Comparison of ENCODE assay signal across 9 cellular contexts in genomic region chr6:18595774-18596528, GRCh38.
DNase-seq lines count a peak whose midpoint lies in the region; ATAC-seq and TF ChIP-seq lines count a peak whose summit lies in the region.
"Had no signal": no experiment of that assay in that cellular context is flagged by ENCODE, and none has a peak within 500 bp of the region (broad histone marks: within the 10 kb centered on the region; RNA-seq: fewer than 3 reads in every experiment).

No MANE protein-coding gene starts in this region.

- no peaks in the 10 kb centered on the region for H3K4me1 Mint-ChIP-seq in activated T-helper 1 cell treated with anti-CD3 and anti-CD28 coated beads, Interleukin-12 subunit alpha, Interleukin-12 subunit beta, Interleukin-2, Interleukin-4 antibody, amounts not matched to agents 30 ng/mL and 10 ng/mL and 1 ng/mL, durations not matched to agents 14 hours and 24 hours and 36 hours (ENCODE audit: low read depth)
- H3K4me1 Mint-ChIP-seq: central memory CD8-positive, alpha-beta T cell had no signal

- no peak overlapping the region for H3K27ac Mint-ChIP-seq in activated T-helper 1 cell treated with anti-CD3 and anti-CD28 coated beads, Interleukin-12 subunit alpha, Interleukin-12 subunit beta, Interleukin-2, Interleukin-4 antibody, amounts not matched to agents 30 ng/mL and 10 ng/mL and 1 ng/mL, durations not matched to agents 14 hours and 24 hours and 36 hours

- H3K4me1 ChIP-seq in gastroesophageal sphincter = peaks cover 0 to 19% (median 2%) of the 10 kb centered on the region in 3 donors

- no peak for TF ChIP-seq EP300 in gastroesophageal sphincter (IDR thresholded peaks at IDR 0.05)

- intact Hi-C loops in activated T-helper 1 cell treated with anti-CD3 and anti-CD28 coated beads, Interleukin-12 subunit alpha, Interleukin-12 subunit beta, Interleukin-2, Interleukin-4 antibody, amounts not matched to agents 30 ng/mL and 10 ng/mL and 1 ng/mL, durations not matched to agents 14 hours and 24 hours and 36 hours (cut with micrococcal nuclease) = loop anchor here (5.0 to 10.0 kb wide), 3 partner anchors 229 to 616 kb away; no protein-coding TSS in a partner anchor

- no peaks in the 10 kb centered on the region for H3K9me3 Mint-ChIP-seq in activated T-helper 1 cell treated with anti-CD3 and anti-CD28 coated beads, Interleukin-12 subunit alpha, Interleukin-12 subunit beta, Interleukin-2, Interleukin-4 antibody, amounts not matched to agents 30 ng/mL and 10 ng/mL and 1 ng/mL, durations not matched to agents 14 hours and 24 hours and 36 hours
- H3K9me3 Mint-ChIP-seq: central memory CD8-positive, alpha-beta T cell had no signal

- TF ChIP-seq CTCF in gastroesophageal sphincter (IDR thresholded peaks at IDR 0.05) = peak; percentile 89 to 95 (median 91)
- peak in 1 of 3 donors; percentile 56 for TF ChIP-seq CTCF in omental fat pad (IDR thresholded peaks at IDR 0.05)

- 9 to 13% methylated on average over 11 of the region's 11 CpGs for WGBS in gastroesophageal sphincter (ENCODE audit: low coverage in 1 of 2), 2 donors

- no peak for TF ChIP-seq POLR2A in gastroesophageal sphincter (IDR thresholded peaks at IDR 0.05)

- ATAC-seq in GM19452 (IDR thresholded peaks at IDR 0.05; ENCODE audit: unreplicated experiment) = peak; percentile 82
- peak; percentile 82 for ATAC-seq in gastroesophageal sphincter
- peak; percentile 93 for ATAC-seq in omental fat pad (ENCODE audit: low FRiP score)

- DNase-seq in DMS153 treated with DMSO at 0.1 percent for 48 hours (lab: John Stamatoyannopoulos, UW; ENCODE audit: unreplicated experiment) (peak; percentile 64), HK-2 (ENCODE audit: unreplicated experiment) (peak; percentile 29), NCI-H748 treated with DMSO at 0.1 percent for 48 hours (lab: John Stamatoyannopoulos, UW) (peak; percentile 72), omental fat pad (ENCODE audit: low spot score) (peak; percentile 30), GF-D8 (lab: John Stamatoyannopoulos, UW) (no peak)
- DNase-seq in activated T-helper 1 cell treated with anti-CD3 and anti-CD28 coated beads, Interleukin-12 subunit alpha, Interleukin-12 subunit beta, Interleukin-2, Interleukin-4 antibody, amounts not matched to agents 30 ng/mL and 10 ng/mL and 1 ng/mL, durations not matched to agents 14 hours and 24 hours and 36 hours (ENCODE audit: low spot score) = peak; percentile 13

- H3K36me3 ChIP-seq in gastroesophageal sphincter = no peaks in the 10 kb centered on the region

- H3K4me3 ChIP-seq in gastroesophageal sphincter = no peak overlapping the region

- H3K9me3 ChIP-seq in gastroesophageal sphincter = no peaks in the 10 kb centered on the region

- H3K27me3 ChIP-seq in gastroesophageal sphincter = no peaks in the 10 kb centered on the region

- H3K27me3 Mint-ChIP-seq in activated T-helper 1 cell treated with anti-CD3 and anti-CD28 coated beads, Interleukin-12 subunit alpha, Interleukin-12 subunit beta, Interleukin-2, Interleukin-4 antibody, amounts not matched to agents 30 ng/mL and 10 ng/mL and 1 ng/mL, durations not matched to agents 14 hours and 24 hours and 36 hours (ENCODE audit: insufficient read depth) = peaks cover 1% of the 10 kb centered on the region

- peak overlapping the region; percentile 38 to 56 (median 44) for H3K27ac ChIP-seq in gastroesophageal sphincter

- no peak overlapping the region for H3K4me3 Mint-ChIP-seq in activated T-helper 1 cell treated with anti-CD3 and anti-CD28 coated beads, Interleukin-12 subunit alpha, Interleukin-12 subunit beta, Interleukin-2, Interleukin-4 antibody, amounts not matched to agents 30 ng/mL and 10 ng/mL and 1 ng/mL, durations not matched to agents 14 hours and 24 hours and 36 hours
- H3K4me3 Mint-ChIP-seq: central memory CD8-positive, alpha-beta T cell had no signal

- H3K36me3 Mint-ChIP-seq in activated T-helper 1 cell treated with anti-CD3 and anti-CD28 coated beads, Interleukin-12 subunit alpha, Interleukin-12 subunit beta, Interleukin-2, Interleukin-4 antibody, amounts not matched to agents 30 ng/mL and 10 ng/mL and 1 ng/mL, durations not matched to agents 14 hours and 24 hours and 36 hours (ENCODE audit: low read depth) = no peaks in the 10 kb centered on the region
